In genomic region chr18:12598181-12598921, GRCh38 we compare ENCODE assay signal across 11 cellular contexts. TPM values are rescaled to one million over a fixed set of nuclear protein-coding genes. Genes with fewer than 3 reads are reported as not detected.
DNase-seq lines count a peak whose midpoint lies in the region; ATAC-seq, FAIRE-seq and TF ChIP-seq lines count a peak whose summit lies in the region.
"Had no signal": no experiment of that assay in that cellular context is flagged by ENCODE, and none has a peak within 500 bp of the region (broad histone marks: within the 10 kb centered on the region; RNA-seq: fewer than 3 reads in every experiment).

No MANE protein-coding gene starts in this region.

- peak; percentile 61 for FAIRE-seq in G401.6 (lab: Jason Lieb, UNC)

- 60 to 65% methylated on average over 3 of the region's 3 CpGs for WGBS in gastroesophageal sphincter (ENCODE audit: low coverage in 1 of 2), 2 donors

- DNase-seq in NCI-H226, result peak; percentile 60
- peak; percentile 75 for DNase-seq in dermis blood vessel endothelial cell
- DNase-seq in mesothelial cell of epicardium (ENCODE audit: low spot score in 2 of 2, unreplicated experiment in 2 of 2), result no peak
- DNase-seq: activated effector memory CD4-positive, alpha-beta T cell treated with Interleukin-2 at 50 U/mL for 16 hours had no signal

- peaks cover 4% of the 10 kb centered on the region for H3K9me3 Mint-ChIP-seq in mesothelial cell of epicardium
- H3K9me3 Mint-ChIP-seq: naive thymus-derived CD8-positive, alpha-beta T cell had no signal

- no peaks in the 10 kb centered on the region for H3K9me3 ChIP-seq in gastroesophageal sphincter
- H3K9me3 ChIP-seq: esophagus muscularis mucosa had no signal

- no peaks in the 10 kb centered on the region for H3K27me3 Mint-ChIP-seq in mesothelial cell of epicardium (ENCODE audit: low read depth)

- no peak for TF ChIP-seq POLR2A in gastroesophageal sphincter (IDR thresholded peaks at IDR 0.05)

- peaks cover 0 to 17% (median 0%) of the 10 kb centered on the region in 3 donors for H3K4me1 ChIP-seq in gastroesophageal sphincter

- no peaks in the 10 kb centered on the region for H3K36me3 Mint-ChIP-seq in mesothelial cell of epicardium
- H3K36me3 Mint-ChIP-seq: naive thymus-derived CD8-positive, alpha-beta T cell had no signal

- no peak overlapping the region for H3K4me3 ChIP-seq in gastroesophageal sphincter
- H3K4me3 ChIP-seq: esophagus muscularis mucosa had no signal

- H3K36me3 ChIP-seq in gastroesophageal sphincter, result no peaks in the 10 kb centered on the region
- H3K36me3 ChIP-seq: esophagus muscularis mucosa had no signal

- ATAC-seq in gastroesophageal sphincter (no peak), HG02642 (IDR thresholded peaks at IDR 0.05; ENCODE audit: poor library complexity, unreplicated experiment) (no peak), HG03439 (IDR thresholded peaks at IDR 0.05; ENCODE audit: unreplicated experiment) (no peak), GM19463 (IDR thresholded peaks at IDR 0.05; ENCODE audit: unreplicated experiment) (no peak)

- H3K27me3 ChIP-seq in gastroesophageal sphincter, result no peaks in the 10 kb centered on the region
- H3K27me3 ChIP-seq: esophagus muscularis mucosa had no signal

- TF ChIP-seq CTCF in mesothelial cell of epicardium (IDR thresholded peaks at IDR 0.05; ENCODE audit: unreplicated experiment) (no peak), gastroesophageal sphincter (IDR thresholded peaks at IDR 0.05) (no peak)

- H3K4me1 Mint-ChIP-seq in mesothelial cell of epicardium, result peaks cover 19% of the 10 kb centered on the region

- H3K27ac Mint-ChIP-seq in mesothelial cell of epicardium, result peak overlapping the region; percentile 73

- H3K4me3 Mint-ChIP-seq in mesothelial cell of epicardium, result no peak overlapping the region

- no peak for TF ChIP-seq EP300 in gastroesophageal sphincter (IDR thresholded peaks at IDR 0.05)

- no peak overlapping the region for H3K27ac ChIP-seq in gastroesophageal sphincter
- H3K27ac ChIP-seq: esophagus muscularis mucosa had no signal

RNA-seq across cellular contexts. Expression of gene SPIRE1, which starts 59.6 kb away (rescaled TPM):
- total RNA-seq in dermis blood vessel endothelial cell (22.5 and 25.5 TPM in 2 replicates), mesothelial cell of epicardium (24.2 to 27.4 TPM (median 25.1 TPM) in 3 replicates), gastroesophageal sphincter (10 to 100 TPM; 37.4 to 50.8 (median 43.0) TPM)

Comparison
In these comparisons a context has a peak if more than half of its experiments do, and no peak if none do; other contexts are left out.
1. DNase-seq: peak in NCI-H226 (single experiment) and dermis blood vessel endothelial cell (single experiment); none in mesothelial cell of epicardium (0 of 2).